In genomic region chr3:168472811-168473210, GRCh38 we compare ENCODE assay signal across 27 cellular contexts.
"Had no signal": no experiment of that assay in that cellular context is flagged by ENCODE, and none has a peak within 500 bp of the region (broad histone marks: within the 10 kb centered on the region; RNA-seq: fewer than 3 reads in every experiment).

No MANE protein-coding gene starts in this region.

- H3K4me3 ChIP-seq: coronary artery, dorsolateral prefrontal cortex, esophagus squamous epithelium, gastrocnemius medialis, heart right ventricle, left lung, lower lobe of right lung had no signal

- FAIRE-seq: colon, endometrium, islet of Langerhans, keratinocyte had no signal

- H3K27ac ChIP-seq: coronary artery, dorsolateral prefrontal cortex, epithelial cell of prostate, esophagus squamous epithelium, gastrocnemius medialis, heart right ventricle, left lung, lower lobe of right lung had no signal

- H3K27me3 ChIP-seq: esophagus squamous epithelium, gastrocnemius medialis, left lung had no signal

- DNase-seq: dermis blood vessel endothelial cell; dorsolateral prefrontal cortex; effector CD4-positive, alpha-beta T cell; effector memory CD4-positive, alpha-beta T cell; erythroblast; esophagus squamous epithelium; foreskin fibroblast; foreskin melanocyte; gastrocnemius medialis; glutamatergic neuron; head of caudate nucleus; heart right ventricle; hippocampal formation; left cardiac atrium; left lung; left ventricle myocardium superior; lower lobe of right lung; mesenchymal stem cell; midbrain; naive thymus-derived CD4-positive, alpha-beta T cell had no signal

- H3K4me1 ChIP-seq: esophagus squamous epithelium, gastrocnemius medialis, heart right ventricle, left lung, lower lobe of right lung had no signal

- ATAC-seq: esophagus mucosa; gastrocnemius medialis; heart right ventricle; left cardiac atrium; left lung; left ventricle myocardium superior; lower lobe of right lung; naive thymus-derived CD4-positive, alpha-beta T cell had no signal

- H3K9me3 ChIP-seq: esophagus squamous epithelium, gastrocnemius medialis, heart right ventricle, left lung, lower lobe of right lung had no signal

- H3K36me3 ChIP-seq: esophagus squamous epithelium, gastrocnemius medialis, heart right ventricle, left lung, lower lobe of right lung had no signal
